Comparison of ENCODE assay signal across 16 cellular contexts in genomic region chr1:86015375-86015774, GRCh38.
DNase-seq lines count a peak whose midpoint lies in the region; ATAC-seq, FAIRE-seq and TF ChIP-seq lines count a peak whose summit lies in the region.
"Had no signal": no experiment of that assay in that cellular context is flagged by ENCODE, and none has a peak within 500 bp of the region (broad histone marks: within the 10 kb centered on the region; RNA-seq: fewer than 3 reads in every experiment).

No MANE protein-coding gene starts in this region.

- SMC1A ChIA-PET in GM12878 (lab: Charles Lee; ENCODE audit: uncharacterized antibody, unreplicated experiment) = interaction anchor here (0.6 to 4.5 kb wide), 5 partner anchors 16 to 386 kb away, joined by 3 to 30 read pairs (median 3); no protein-coding TSS in a partner anchor

- no peaks in the 10 kb centered on the region for H3K9me3 Mint-ChIP-seq in HFFc6
- H3K9me3 Mint-ChIP-seq: CD4-positive, alpha-beta memory T cell had no signal

- TF ChIP-seq EP300 in GM12878 (IDR thresholded peaks at IDR 0.05; ENCODE audit: borderline replicate concordance in 1 of 2, control insufficient read depth in 1 of 2, low read depth in 2 of 2, low read length in 2 of 2) = no peak

- H3K36me3 Mint-ChIP-seq in HFFc6 (ENCODE audit: low read depth) = no peaks in the 10 kb centered on the region
- H3K36me3 Mint-ChIP-seq: CD4-positive, alpha-beta memory T cell had no signal

- no TSS peak for BruUV-seq in GM12878 (replicated peaks; lab: Mats Ljungman, UMichigan)

- no peak for FAIRE-seq in GM12878 (lab: Jason Lieb, UNC)
- FAIRE-seq: A204.1, H54 had no signal

- 0% methylated on average over 1 of the region's 1 CpG for WGBS in GM12878 (ENCODE audit: insufficient coverage, insufficient replicate concordance, low lambda C conversion rate, missing lambda C conversion rate)
- 93 to 95% methylated on average over 1 of the region's 1 CpG for WGBS in lower leg skin, 2 donors

- H3K4me1 Mint-ChIP-seq in HFFc6 (ENCODE audit: low read depth) = 0 out of 2 replicates have a peak, but pooled peaks cover 4% of the 10 kb centered on the region
- H3K4me1 Mint-ChIP-seq: B cell; CD4-positive, alpha-beta memory T cell had no signal

- no peak overlapping the region for H3K9ac ChIP-seq in GM12878 (ENCODE audit: control insufficient read depth, insufficient read depth, low read length)
- H3K9ac ChIP-seq: GM23248 had no signal

- H3K4me2 ChIP-seq in GM12878 (ENCODE audit: control insufficient read depth, insufficient read depth) = no peak overlapping the region

- H3K4me1 ChIP-seq in GM12878 (ENCODE audit: control insufficient read depth, insufficient read depth, low read length) = peaks cover 16% of the 10 kb centered on the region; the same call in 1 of the 2 replicates

- no peak overlapping the region for H3K4me3 ChIP-seq in GM12878
- no peak overlapping the region for H3K4me3 ChIP-seq in lower leg skin (ENCODE audit: low read depth, poor library complexity, severe bottlenecking)
- H3K4me3 ChIP-seq: GM23248 had no signal

- POLR2A ChIA-PET in GM12878 (lab: Charles Lee) = interaction anchor here (0.6 kb wide), 1 partner anchor 52 kb away, joined by 9 read pairs; no protein-coding TSS in a partner anchor

- peak overlapping the region; percentile 33; the same call in 1 of the 2 replicates for H2AFZ ChIP-seq in GM12878 (ENCODE audit: control insufficient read depth, low read depth, low read length)
- H2AFZ ChIP-seq: GM23248 had no signal

- H3K9me3 ChIP-seq in GM12878 (replicated peaks; ENCODE audit: control insufficient read depth, insufficient read depth, low read length) = no peaks in the 10 kb centered on the region

- RAD21 ChIA-PET in GM12878 (lab: Charles Lee; ENCODE audit: unreplicated experiment) = no interaction called here

- TF ChIP-seq POLR2A in GM12878 (IDR thresholded peaks at IDR 0.05; ENCODE audit: low read depth, low read length) = no peak
- no peak for TF ChIP-seq POLR2A in lower leg skin (IDR thresholded peaks at IDR 0.05)

- no peak for DNase-seq in GM12878 (ENCODE audit: low read depth, low spot score)
- DNase-seq in lower leg skin (ENCODE audit: low spot score in 2 of 2) = no peak
- no peak for DNase-seq in HFFc6
- DNase-seq: C1 segment of cervical spinal cord; CD4-positive, alpha-beta memory T cell; DMS79; GM23248 had no signal

- H3K27ac Mint-ChIP-seq in HFFc6 = no peak overlapping the region
- H3K27ac Mint-ChIP-seq: B cell; CD4-positive, alpha-beta memory T cell had no signal

- peak; percentile 32 for ATAC-seq in GM18868 (IDR thresholded peaks at IDR 0.05; ENCODE audit: unreplicated experiment)
- peak; percentile 66 for ATAC-seq in HG02610 (IDR thresholded peaks at IDR 0.05; ENCODE audit: unreplicated experiment)
- peak; percentile 45 for ATAC-seq in HG02885 (IDR thresholded peaks at IDR 0.05; ENCODE audit: poor library complexity, unreplicated experiment)
- peak; percentile 42; the same call in 2 of the 3 replicates for ATAC-seq in GM12878
- ATAC-seq in esophagus mucosa = no peak
- ATAC-seq: HCT116 had no signal

- no peaks in the 10 kb centered on the region for H4K20me1 ChIP-seq in GM12878 (ENCODE audit: control insufficient read depth, insufficient read depth)

- in situ Hi-C loops in GM12878 (cut with MboI) = loop anchor here (5.0 to 25.0 kb wide), 2 partner anchors 123 to 703 kb away; no protein-coding TSS in a partner anchor

- H3K27me3 Mint-ChIP-seq in HFFc6 (ENCODE audit: insufficient read depth) = no peaks in the 10 kb centered on the region
- H3K27me3 Mint-ChIP-seq: B cell had no signal

- TF ChIP-seq RAD21 in GM12878 (IDR thresholded peaks at IDR 0.05; ENCODE audit: insufficient read depth, low read depth, low read length) = no peak

- peak overlapping the region; percentile 62 for H3K27ac ChIP-seq in GM12878 (ENCODE audit: control insufficient read depth, insufficient read depth)
- H3K27ac ChIP-seq: GM23248, HL-60 had no signal

- no peaks in the 10 kb centered on the region for H3K27me3 ChIP-seq in GM12878 (replicated peaks in 1 of 2; ENCODE audit: control insufficient read depth in 2 of 2, insufficient read depth in 2 of 2, low read length in 1 of 2)

- intact Hi-C loops in GM12878 (cut with micrococcal nuclease; ENCODE audit: unreplicated experiment) = loop anchor here (5.0 kb wide), 2 partner anchors 308 to 403 kb away; partner anchors contain the start of gene ZNHIT6
- intact Hi-C loops in lower leg skin (cut with DNase I; ENCODE audit: low total_unique reads) = no loop called here

- H3K36me3 ChIP-seq in GM12878 (ENCODE audit: control insufficient read depth in 2 of 2, insufficient read depth in 2 of 2, low read length in 1 of 2) = no peaks in the 10 kb centered on the region

- TF ChIP-seq CTCF in GM12878 (IDR thresholded peaks at IDR 0.05 in 2 of 3, conservative IDR thresholded peaks at IDR 0.05 in 1 of 3; ENCODE audit: control insufficient read depth in 2 of 3, extremely low read depth in 1 of 3, insufficient read depth in 1 of 3, low read depth in 3 of 3, low read length in 3 of 3) = no peak
- no peak for TF ChIP-seq CTCF in lower leg skin (IDR thresholded peaks at IDR 0.05)
- no peak for TF ChIP-seq CTCF in HFFc6 (IDR thresholded peaks at IDR 0.05)

- H3K4me3 Mint-ChIP-seq in HFFc6 = no peak overlapping the region
- H3K4me3 Mint-ChIP-seq: B cell; CD4-positive, alpha-beta memory T cell had no signal

- H3K79me2 ChIP-seq in GM12878 (ENCODE audit: control insufficient read depth, insufficient read depth, low read length) = no peaks in the 10 kb centered on the region

- CTCF ChIA-PET in GM12878 (lab: Yijun Ruan, JAX) = interaction anchor here (0.7 kb wide), 1 partner anchor 71 kb away, joined by 3 read pairs; no protein-coding TSS in a partner anchor

TF ChIP-seq in GM12878, 131 proteins besides CTCF, POLR2A, EP300 and RAD21 (continues in another document):
- no peak for TF ChIP-seq PRDM15 (CRISPR knock-in tag; IDR thresholded peaks at IDR 0.05)
- TF ChIP-seq JUNB (IDR thresholded peaks at IDR 0.05) = peak; percentile 99
- no peak for TF ChIP-seq LARP7 (IDR thresholded peaks at IDR 0.05)
- 0 out of 2 replicates have a peak, but pooled peaks have one; percentile 19 for TF ChIP-seq CBFB (IDR thresholded peaks at IDR 0.05; ENCODE audit: low read depth)
- no peak for TF ChIP-seq MYB (IDR thresholded peaks at IDR 0.05; ENCODE audit: borderline replicate concordance, low read depth, low read length)
- peak; percentile 69 for TF ChIP-seq ATF2 (IDR thresholded peaks at IDR 0.05; ENCODE audit: low read length)
- TF ChIP-seq CEBPB (IDR thresholded peaks at IDR 0.05; ENCODE audit: borderline replicate concordance in 1 of 2, low read depth in 2 of 2, low read length in 2 of 2) = no peak
- TF ChIP-seq ETV6 (conservative IDR thresholded peaks at IDR 0.05 in 1 of 2, IDR thresholded peaks at IDR 0.05 in 1 of 2; ENCODE audit: borderline replicate concordance in 1 of 2, low read depth in 1 of 2) = no peak
- TF ChIP-seq GABPA (IDR thresholded peaks at IDR 0.05; ENCODE audit: low read depth) = peak; percentile 56; the same call in 1 of the 2 replicates
- no peak for TF ChIP-seq PAX8 (IDR thresholded peaks at IDR 0.05)
- TF ChIP-seq POLR2AphosphoS2 (IDR thresholded peaks at IDR 0.05; ENCODE audit: low read depth, low read length) = no peak
- TF ChIP-seq MEF2A (IDR thresholded peaks at IDR 0.05; ENCODE audit: insufficient read depth, low read depth, low read length) = peak; percentile 78
